In the genomic region with DNA sequence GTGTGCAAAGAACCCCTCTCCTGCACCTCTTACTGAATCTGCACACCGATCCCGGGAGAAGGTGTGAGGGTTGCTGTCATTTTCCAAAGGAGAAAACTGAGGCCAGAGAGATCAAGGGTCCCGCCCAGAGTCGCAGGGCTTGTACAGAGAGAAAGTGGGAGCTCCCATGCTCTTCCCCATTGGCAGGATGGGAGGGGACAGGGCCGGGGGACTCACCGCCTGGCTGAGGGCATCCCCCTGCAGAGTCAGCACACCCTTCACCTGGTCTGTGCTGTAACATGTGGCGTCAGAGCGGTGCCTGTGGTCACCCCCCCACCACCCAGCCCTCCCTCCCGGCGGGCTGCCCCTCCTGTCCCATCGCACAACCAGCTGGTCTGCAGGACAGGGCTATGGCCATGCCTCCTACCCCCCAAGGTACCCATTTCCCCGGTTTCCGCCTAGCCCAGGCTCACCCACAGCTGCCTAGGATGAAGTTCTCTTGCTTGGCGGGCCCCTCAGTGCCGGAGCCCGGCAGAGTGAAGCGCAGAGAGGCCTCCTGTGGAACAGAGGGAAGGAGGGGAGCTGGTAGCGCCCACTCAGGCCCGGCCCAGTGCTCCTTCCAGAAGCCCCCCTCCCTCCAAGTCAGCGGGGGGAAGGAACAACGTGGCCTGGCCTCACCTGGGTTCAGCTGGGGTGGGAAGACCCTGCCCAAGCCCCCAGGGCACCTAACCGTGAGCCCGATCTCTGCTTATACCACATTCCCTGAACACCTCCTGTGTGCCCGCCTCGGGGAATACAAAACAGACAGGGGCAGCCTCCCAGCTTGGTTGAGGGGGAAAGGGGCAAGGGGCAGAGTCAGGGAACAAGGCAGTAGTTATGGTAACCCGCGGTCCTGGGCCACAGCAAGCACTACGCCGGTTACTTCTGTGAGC, we compare ENCODE assay signal across 8 cellular contexts.
A peak's percentile ranks its signal among the peaks of the same experiment; 100 is the strongest.
DNase-seq lines count a peak whose midpoint lies in the region; ATAC-seq and TF ChIP-seq lines count a peak whose summit lies in the region.

No MANE protein-coding gene starts in this region.

- no peak for TF ChIP-seq EP300 in Ishikawa (IDR thresholded peaks at IDR 0.05; ENCODE audit: borderline replicate concordance)

- no peaks in the 10 kb centered on the region for H3K9me3 ChIP-seq in muscle layer of duodenum (ENCODE audit: control insufficient read depth in 1 of 2, low read length in 2 of 2)

- H3K27me3 ChIP-seq in muscle layer of duodenum (ENCODE audit: low read depth, low read length): no peaks in the 10 kb centered on the region

- no peak for DNase-seq in AG04449 (ENCODE audit: low read depth, low spot score)
- DNase-seq in DMS153 (lab: John Stamatoyannopoulos, UW): no peak
- DNase-seq in NCI-H1436 treated with DMSO at 0.1 percent for 48 hours (lab: John Stamatoyannopoulos, UW): no peak

- POLR2A ChIA-PET in AG04449 (lab: Yijun Ruan, JAX): interaction anchor here (2.1 kb wide), 1 partner anchor 67 kb away, joined by 8 read pairs; the partner anchor contains the start of genes ANKS3 and DNAAF8

- H3K4me3 ChIP-seq in AG04449 (ENCODE audit: low read depth, low read length) (peak overlapping the region; percentile 80), muscle layer of duodenum (ENCODE audit: low read depth in 1 of 2, low read length in 2 of 2) (peak overlapping the region; percentile 68 to 95)

- ATAC-seq in GM19463 (IDR thresholded peaks at IDR 0.05; ENCODE audit: unreplicated experiment) (no peak), GM18867 (IDR thresholded peaks at IDR 0.05; ENCODE audit: unreplicated experiment) (no peak)

- TF ChIP-seq RAD21 in Ishikawa (IDR thresholded peaks at IDR 0.05; ENCODE audit: low read depth): no peak

- peaks cover 7 to 51% of the 10 kb centered on the region in 2 donors for H3K36me3 ChIP-seq in muscle layer of duodenum (ENCODE audit: control insufficient read depth in 1 of 2, insufficient read depth in 2 of 2, low read length in 2 of 2)

- no peak for TF ChIP-seq CTCF in AG04449 (IDR thresholded peaks at IDR 0.05; ENCODE audit: insufficient read depth, low read length, missing control alignments)

- H3K27ac ChIP-seq in cingulate gyrus (ENCODE audit: low read depth, low read length) (peak overlapping the region; percentile 96), muscle layer of duodenum (ENCODE audit: low read length) (peak overlapping the region; percentile 72)

- CTCF ChIA-PET in AG04449 (lab: Yijun Ruan, JAX): interaction anchor here (1.5 to 2.0 kb wide), 2 partner anchors 155 kb away, joined by 3 to 15 read pairs; no protein-coding TSS in a partner anchor

- peaks cover 0 to 40% of the 10 kb centered on the region in 2 donors for H3K4me1 ChIP-seq in muscle layer of duodenum (ENCODE audit: control insufficient read depth in 1 of 2, insufficient read depth in 2 of 2, low read length in 2 of 2)

TF ChIP-seq in Ishikawa, 13 proteins besides CTCF, POLR2A, EP300 and RAD21:
- 0 out of 2 replicates have a peak, but pooled peaks have one; percentile 39 for TF ChIP-seq ZBTB7A (IDR thresholded peaks at IDR 0.05; ENCODE audit: low read depth)
- no peak for TF ChIP-seq YY1 (IDR thresholded peaks at IDR 0.05; ENCODE audit: low read depth)
